8 cellular contexts compared by ENCODE assay signal in the genomic region with DNA sequence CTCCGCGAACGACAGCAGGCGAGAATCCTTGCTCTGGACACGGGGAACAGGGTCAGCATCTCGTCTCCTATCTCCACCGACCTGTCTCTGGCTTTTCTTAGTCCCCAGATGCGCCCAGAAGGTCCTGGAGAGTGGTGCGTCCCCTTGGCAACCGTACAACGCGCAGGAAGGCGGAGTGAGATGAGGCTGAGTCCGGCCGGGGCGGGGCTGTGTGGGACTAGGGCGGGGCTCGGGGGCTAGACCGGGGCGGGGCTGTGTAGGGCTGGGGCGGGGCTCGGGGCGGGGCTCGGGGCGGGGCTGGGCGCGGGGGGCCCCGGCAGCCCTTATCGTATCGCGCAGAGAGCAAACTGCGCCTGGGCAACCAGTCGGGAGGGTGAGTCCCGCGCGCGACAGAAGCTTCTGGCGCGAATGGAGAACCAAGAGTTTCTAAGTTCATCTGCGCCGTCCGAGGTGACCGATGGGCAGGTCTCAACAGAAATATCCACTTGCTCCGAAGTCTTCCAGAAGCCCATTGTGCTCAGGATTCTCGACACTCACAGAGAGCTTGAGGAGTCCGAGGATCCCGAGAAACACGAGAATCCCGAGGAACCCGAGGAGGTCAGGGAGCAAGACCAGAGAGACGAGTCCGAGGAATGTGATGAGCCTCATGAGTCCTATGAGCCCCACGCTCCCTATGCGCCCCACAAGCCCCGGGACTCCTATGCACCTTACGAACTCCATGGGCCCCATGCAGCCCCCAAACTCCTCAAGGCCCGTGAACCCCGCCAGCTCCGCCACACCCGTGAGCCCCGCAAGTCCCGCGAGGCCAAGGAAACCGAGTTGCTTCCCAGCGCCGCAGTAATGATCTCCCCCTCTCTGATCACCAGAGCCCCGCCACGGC. TPM values are rescaled to one million over a fixed set of nuclear protein-coding genes. Genes with fewer than 3 reads are reported as not detected.
DNase-seq lines count a peak whose midpoint lies in the region; ATAC-seq and TF ChIP-seq lines count a peak whose summit lies in the region.

No MANE protein-coding gene starts in this region.

- peak; percentile 27 for DNase-seq in AG04450 (ENCODE audit: low read depth, low spot score)
- DNase-seq in NCI-H526 treated with DMSO at 0.1 percent for 48 hours (lab: John Stamatoyannopoulos, UW), result peak; percentile 73
- DNase-seq in activated CD4-positive, alpha-beta memory T cell treated with anti-CD3 and anti-CD28 coated beads, Interleukin-2, amount 10 ng/mL, durations not matched to agents 7 days and 5 days, result peak; percentile 85
- peak; percentile 81 for DNase-seq in effector CD8-positive, alpha-beta T cell (lab: John Stamatoyannopoulos, UW)
- DNase-seq in lung microvascular endothelial cell (ENCODE audit: low read depth in 2 of 2), result peak; percentile 61 to 86
- peak; percentile 79 to 84 for DNase-seq in stimulated activated CD4-positive, alpha-beta T cell treated with anti-CD3 and anti-CD28 coated beads, Interleukin-4, amount 100 ng/mL, for 48 hours (ENCODE audit: low read depth in 2 of 2)

- no peaks in the 10 kb centered on the region for H3K36me3 Mint-ChIP-seq in activated CD4-positive, alpha-beta memory T cell treated with anti-CD3 and anti-CD28 coated beads, Interleukin-2, amount 10 ng/mL, durations not matched to agents 7 days and 5 days (ENCODE audit: low read depth)

- peak overlapping the region; percentile 38 for H3K4me3 Mint-ChIP-seq in activated CD4-positive, alpha-beta memory T cell treated with anti-CD3 and anti-CD28 coated beads, Interleukin-2, amount 10 ng/mL, durations not matched to agents 7 days and 5 days

- peaks cover 16% of the 10 kb centered on the region for H3K27me3 ChIP-seq in AG04450 (ENCODE audit: control insufficient read depth, insufficient read depth, low read length)

- H3K4me1 Mint-ChIP-seq in activated CD4-positive, alpha-beta memory T cell treated with anti-CD3 and anti-CD28 coated beads, Interleukin-2, amount 10 ng/mL, durations not matched to agents 7 days and 5 days, result peaks cover 2% of the 10 kb centered on the region

- CTCF ChIA-PET in AG04450 (lab: Charles Lee), result interaction anchor here (1.0 to 2.2 kb wide), 2 partner anchors 14 to 269 kb away, joined by 3 to 16 read pairs; no protein-coding TSS in a partner anchor
- CTCF ChIA-PET in activated CD4-positive, alpha-beta memory T cell treated with anti-CD3 and anti-CD28 coated beads, Interleukin-2, amount 10 ng/mL, durations not matched to agents 7 days and 5 days (lab: Charles Lee), result interaction anchor here (0.7 to 1.5 kb wide), 2 partner anchors 15 to 273 kb away, joined by 3 to 4 read pairs; no protein-coding TSS in a partner anchor

- TF ChIP-seq CTCF in AG04450 (IDR thresholded peaks at IDR 0.05; ENCODE audit: low read depth, low read length), result no peak

- no peaks in the 10 kb centered on the region for H3K9me3 ChIP-seq in AG04450 (ENCODE audit: control insufficient read depth, insufficient read depth, low read length)

- H3K27ac Mint-ChIP-seq in activated CD4-positive, alpha-beta memory T cell treated with anti-CD3 and anti-CD28 coated beads, Interleukin-2, amount 10 ng/mL, durations not matched to agents 7 days and 5 days, result no peak overlapping the region

- H3K27me3 Mint-ChIP-seq in activated CD4-positive, alpha-beta memory T cell treated with anti-CD3 and anti-CD28 coated beads, Interleukin-2, amount 10 ng/mL, durations not matched to agents 7 days and 5 days, result peaks cover 18% of the 10 kb centered on the region

- H3K9me3 Mint-ChIP-seq in activated CD4-positive, alpha-beta memory T cell treated with anti-CD3 and anti-CD28 coated beads, Interleukin-2, amount 10 ng/mL, durations not matched to agents 7 days and 5 days, result no peaks in the 10 kb centered on the region

- no peak overlapping the region for H3K27ac ChIP-seq in AG04450 (ENCODE audit: low read depth, low read length)

- peak overlapping the region; percentile 67 for H3K4me3 ChIP-seq in AG04450 (ENCODE audit: low read depth, low read length)

- POLR2A ChIA-PET in AG04450 (lab: Yijun Ruan, JAX), result interaction anchor here (0.6 to 1.5 kb wide), 5 partner anchors 13 to 260 kb away, joined by 3 to 9 read pairs (median 3); partner anchors contain the start of gene PAICS
- POLR2A ChIA-PET in activated CD4-positive, alpha-beta memory T cell treated with anti-CD3 and anti-CD28 coated beads, Interleukin-2, amount 10 ng/mL, durations not matched to agents 7 days and 5 days (lab: Charles Lee), result interaction anchor here (1.0 to 1.7 kb wide), 5 partner anchors 9 to 447 kb away, joined by 3 to 6 read pairs (median 4); partner anchors contain the start of genes AASDH, NOA1 and PPAT

- ATAC-seq in GM18907 (IDR thresholded peaks at IDR 0.05; ENCODE audit: unreplicated experiment) (peak; percentile 95), HG03139 (IDR thresholded peaks at IDR 0.05; ENCODE audit: unreplicated experiment) (peak; percentile 99)

RNA-seq across cellular contexts. Expression of gene ARL9, which starts 24.9 kb away (rescaled TPM):
- polyA plus RNA-seq in AG04450 (2011; rRNA removed), result 0.68 and 0.78 TPM in 2 replicates
- polyA minus RNA-seq in AG04450 (2011; rRNA and poly(A)+ RNA removed), result 0.39 and 0.46 TPM in 2 replicates
- total RNA-seq in activated CD4-positive, alpha-beta memory T cell treated with anti-CD3 and anti-CD28 coated beads, Interleukin-2, amount 10 ng/mL, durations not matched to agents 7 days and 5 days, result under 1 TPM in 1 of 2 experiments, not detected in 1; 0.23 TPM
- not detected in 2 replicates for total RNA-seq in lung microvascular endothelial cell

Comparison
In these comparisons a context has a peak if more than half of its experiments do, and no peak if none do; other contexts are left out.
1. DNase-seq: peak in every context shown above with its lines; median percentile 85 in activated CD4-positive, alpha-beta memory T cell treated with anti-CD3 and anti-CD28 coated beads, Interleukin-2, amount 10 ng/mL, durations not matched to agents 7 days and 5 days; 82 in stimulated activated CD4-positive, alpha-beta T cell treated with anti-CD3 and anti-CD28 coated beads, Interleukin-4, amount 100 ng/mL, for 48 hours; 81 in effector CD8-positive, alpha-beta T cell; 74 in lung microvascular endothelial cell; 73 in NCI-H526 treated with DMSO at 0.1 percent for 48 hours; 27 in AG04450.